Comparison of ENCODE assay signal across 12 cellular contexts in genomic region chr12:108832208-108832607, GRCh38. TPM values are rescaled to one million over a fixed set of nuclear protein-coding genes. Genes with fewer than 3 reads are reported as not detected.
DNase-seq lines count a peak whose midpoint lies in the region; ATAC-seq and TF ChIP-seq lines count a peak whose summit lies in the region.
"Had no signal": no experiment of that assay in that cellular context is flagged by ENCODE, and none has a peak within 500 bp of the region (broad histone marks: within the 10 kb centered on the region; RNA-seq: fewer than 3 reads in every experiment).

No MANE protein-coding gene starts in this region.

- no peaks in the 10 kb centered on the region for H3K9me3 ChIP-seq in cardiac muscle cell (ENCODE audit: low read depth)
- no peaks in the 10 kb centered on the region for H3K9me3 ChIP-seq in colonic mucosa

- peaks cover 14% of the 10 kb centered on the region for H3K36me3 ChIP-seq in cardiac muscle cell
- no peaks in the 10 kb centered on the region for H3K36me3 ChIP-seq in colonic mucosa
- H3K36me3 ChIP-seq in urinary bladder (ENCODE audit: insufficient read depth) = no peaks in the 10 kb centered on the region

- TF ChIP-seq CTCF in cardiac muscle cell (IDR thresholded peaks at IDR 0.05; ENCODE audit: low read depth, low read length) (no peak), colonic mucosa (IDR thresholded peaks at IDR 0.05) (no peak), nephron (IDR thresholded peaks at IDR 0.05; ENCODE audit: unreplicated experiment in 3 of 3) (no peak)

- H3K4me3 Mint-ChIP-seq in nephron = no peak overlapping the region

- peaks cover 60% of the 10 kb centered on the region for H3K4me1 Mint-ChIP-seq in nephron

- no peak overlapping the region for H3K4me3 ChIP-seq in cardiac muscle cell
- no peak overlapping the region for H3K4me3 ChIP-seq in colonic mucosa
- H3K4me3 ChIP-seq in urinary bladder (ENCODE audit: low read depth, low read length) = no peak overlapping the region

- H3K9ac ChIP-seq in colonic mucosa (ENCODE audit: low read depth in 2 of 2, low read length in 2 of 2) = no peak overlapping the region

- H3K4me1 ChIP-seq in cardiac muscle cell (ENCODE audit: low read depth) (peaks cover 14% of the 10 kb centered on the region), colonic mucosa (no peaks in the 10 kb centered on the region), urinary bladder (ENCODE audit: insufficient read depth) (no peaks in the 10 kb centered on the region)

- 84% methylated on average over 6 of the region's 6 CpGs for WGBS in urinary bladder

- no peak for DNase-seq in cardiac muscle cell (ENCODE audit: low read depth in 1 of 2, low spot score in 1 of 2)
- no peak for DNase-seq in cardiac septum (ENCODE audit: low spot score)
- DNase-seq in colonic mucosa = no peak
- no peak for DNase-seq in NCI-H2107 treated with DMSO at 0.1 percent for 48 hours (lab: John Stamatoyannopoulos, UW; ENCODE audit: unreplicated experiment)
- no peak for DNase-seq in central memory CD4-positive, alpha-beta T cell
- DNase-seq: activated naive CD4-positive, alpha-beta T cell; erythroblast; NCI-H1694 had no signal

- ATAC-seq in HG03135 (IDR thresholded peaks at IDR 0.05; ENCODE audit: unreplicated experiment) = no peak

- H3K27ac ChIP-seq in cardiac muscle cell (peak overlapping the region; percentile 96), colonic mucosa (peak overlapping the region; percentile 53), urinary bladder (ENCODE audit: low read depth) (peak overlapping the region; percentile 34)

- H3K36me3 Mint-ChIP-seq in nephron (ENCODE audit: low read depth) = peaks cover 54% of the 10 kb centered on the region

- H3K9me3 Mint-ChIP-seq in nephron = no peaks in the 10 kb centered on the region

- H3K27me3 ChIP-seq in cardiac muscle cell (no peaks in the 10 kb centered on the region), colonic mucosa (no peaks in the 10 kb centered on the region)

- intact Hi-C loops in cardiac septum (cut with DNase I) (no loop called here), colonic mucosa (cut with DNase I) (no loop called here)

- peak overlapping the region in 2 of 3 experiments; percentile 57 to 90 for H3K27ac Mint-ChIP-seq in nephron

- H3K27me3 Mint-ChIP-seq in nephron (ENCODE audit: low read depth) = no peaks in the 10 kb centered on the region

RNA-seq across cellular contexts. Expression of gene SSH1, which starts 25.2 kb away (rescaled TPM):
- total RNA-seq in cardiac muscle cell (15.9 and 26.1 TPM in 2 replicates), cardiac septum (50.6 TPM), colonic mucosa (10 to 100 TPM; 22.5 to 29.1 TPM), urinary bladder (12.2 TPM)
- polyA plus RNA-seq in cardiac muscle cell (17.7 and 19.1 TPM in 2 replicates), urinary bladder (12.5 TPM)

RNA-seq across cellular contexts. Expression of gene DAO, which starts 47.7 kb away (rescaled TPM):
- total RNA-seq in cardiac muscle cell = not detected in 2 replicates
- polyA plus RNA-seq in cardiac muscle cell = 0.72 TPM in 1 of 2 replicates, not detected in the other
- total RNA-seq in cardiac septum = not detected
- 1 to 10 TPM; 2.2 to 2.4 TPM for total RNA-seq in colonic mucosa
- not detected for total RNA-seq in urinary bladder
- polyA plus RNA-seq in urinary bladder = not detected
- total RNA-seq: temporal lobe had no signal

Comparison
In these comparisons a context has a peak if more than half of its experiments do, and no peak if none do; other contexts are left out.
1. H3K27ac ChIP-seq: peak in every context shown above with its lines; median percentile 96 in cardiac muscle cell; 53 in colonic mucosa; 34 in urinary bladder.